Comparison of ENCODE assay signal across 1 cellular context in the genomic region with DNA sequence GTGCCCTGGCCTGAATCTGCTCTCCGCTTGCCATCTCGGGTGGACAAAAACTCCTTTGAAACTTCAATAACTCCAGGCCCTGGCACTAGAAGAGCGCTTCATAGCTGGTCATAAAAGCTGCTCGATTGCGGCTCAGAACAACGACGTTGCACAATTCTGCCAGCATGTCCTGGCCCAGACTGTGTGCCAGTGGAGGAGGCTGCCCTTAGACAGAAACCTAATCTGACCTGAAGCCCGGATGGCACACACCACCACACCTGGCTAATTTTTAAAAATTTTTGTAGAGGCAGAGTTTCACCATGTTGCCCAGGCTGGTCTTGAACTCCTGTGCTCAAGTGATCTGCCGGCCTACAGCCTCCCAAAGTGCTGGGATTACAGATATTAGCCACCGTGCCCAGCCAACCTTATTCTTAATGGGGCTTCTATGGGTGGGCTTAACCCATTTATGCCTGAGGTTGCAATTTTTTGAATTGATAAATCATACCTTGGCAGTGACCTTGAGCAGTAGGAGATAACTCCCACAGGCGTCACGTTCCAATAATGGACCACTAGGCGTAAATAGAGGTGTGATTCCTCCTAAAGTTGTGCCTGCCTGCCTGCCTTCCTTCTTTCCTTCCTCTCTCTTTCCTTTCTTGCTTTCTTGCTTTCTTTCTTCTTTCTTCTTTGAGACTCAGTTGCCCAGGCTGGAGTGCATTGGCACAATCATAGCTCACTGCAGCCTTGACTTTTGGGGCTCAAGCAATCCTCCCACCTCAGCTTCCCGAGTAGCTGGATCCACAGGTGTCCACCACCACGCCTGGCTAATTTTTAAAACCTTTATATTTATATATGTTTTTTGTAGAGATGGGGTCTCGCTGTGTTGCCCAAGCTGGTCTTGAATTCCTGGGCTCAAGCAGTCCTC.
TF ChIP-seq lines count a peak whose summit lies in the region.

No MANE protein-coding gene starts in this region.

TF ChIP-seq in HepG2, 621 proteins besides CTCF, POLR2A, EP300 and RAD21 (continues in another document):
- TF ChIP-seq ZNF615 (CRISPR knock-in tag; IDR thresholded peaks at IDR 0.05; ENCODE audit: borderline replicate concordance): no peak
- TF ChIP-seq JUN (CRISPR knock-in tag; IDR thresholded peaks at IDR 0.05): no peak
- TF ChIP-seq SOX6 (IDR thresholded peaks at IDR 0.05): no peak
- no peak; the same call in 1 of the 2 replicates for TF ChIP-seq SOX6 (CRISPR knock-in tag; IDR thresholded peaks at IDR 0.05)
- no peak for TF ChIP-seq ZNF496 (CRISPR knock-in tag; IDR thresholded peaks at IDR 0.05; ENCODE audit: insufficient replicate concordance)
- no peak for TF ChIP-seq ZNF510 (CRISPR knock-in tag; IDR thresholded peaks at IDR 0.05; ENCODE audit: low read depth)
- TF ChIP-seq, protein P1, sequence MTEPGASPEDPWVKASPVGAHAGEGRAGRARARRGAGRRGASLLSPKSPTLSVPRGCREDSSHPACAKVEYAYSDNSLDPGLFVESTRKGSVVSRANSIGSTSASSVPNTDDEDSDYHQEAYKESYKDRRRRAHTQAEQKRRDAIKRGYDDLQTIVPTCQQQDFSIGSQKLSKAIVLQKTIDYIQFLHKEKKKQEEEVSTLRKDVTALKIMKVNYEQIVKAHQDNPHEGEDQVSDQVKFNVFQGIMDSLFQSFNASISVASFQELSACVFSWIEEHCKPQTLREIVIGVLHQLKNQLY (CRISPR knock-in tag; IDR thresholded peaks at IDR 0.05): no peak
- TF ChIP-seq SP5 (CRISPR knock-in tag; IDR thresholded peaks at IDR 0.05; ENCODE audit: borderline replicate concordance, low read depth): no peak
- TF ChIP-seq KLF6 (CRISPR knock-in tag; IDR thresholded peaks at IDR 0.05): no peak
- TF ChIP-seq GPN1 (CRISPR knock-in tag; IDR thresholded peaks at IDR 0.05; ENCODE audit: borderline replicate concordance): 0 out of 2 replicates have a peak, but pooled peaks have one; percentile 40
- TF ChIP-seq RELA (CRISPR knock-in tag; IDR thresholded peaks at IDR 0.05): no peak
- TF ChIP-seq, protein P2, sequence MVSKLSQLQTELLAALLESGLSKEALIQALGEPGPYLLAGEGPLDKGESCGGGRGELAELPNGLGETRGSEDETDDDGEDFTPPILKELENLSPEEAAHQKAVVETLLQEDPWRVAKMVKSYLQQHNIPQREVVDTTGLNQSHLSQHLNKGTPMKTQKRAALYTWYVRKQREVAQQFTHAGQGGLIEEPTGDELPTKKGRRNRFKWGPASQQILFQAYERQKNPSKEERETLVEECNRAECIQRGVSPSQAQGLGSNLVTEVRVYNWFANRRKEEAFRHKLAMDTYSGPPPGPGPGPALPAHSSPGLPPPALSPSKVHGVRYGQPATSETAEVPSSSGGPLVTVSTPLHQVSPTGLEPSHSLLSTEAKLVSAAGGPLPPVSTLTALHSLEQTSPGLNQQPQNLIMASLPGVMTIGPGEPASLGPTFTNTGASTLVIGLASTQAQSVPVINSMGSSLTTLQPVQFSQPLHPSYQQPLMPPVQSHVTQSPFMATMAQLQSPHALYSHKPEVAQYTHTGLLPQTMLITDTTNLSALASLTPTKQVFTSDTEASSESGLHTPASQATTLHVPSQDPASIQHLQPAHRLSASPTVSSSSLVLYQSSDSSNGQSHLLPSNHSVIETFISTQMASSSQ (IDR thresholded peaks at IDR 0.05; ENCODE audit: low read depth): no peak
- TF ChIP-seq, protein P2 (CRISPR knock-in tag; IDR thresholded peaks at IDR 0.05; ENCODE audit: borderline replicate concordance): no peak
- TF ChIP-seq, protein P3, sequence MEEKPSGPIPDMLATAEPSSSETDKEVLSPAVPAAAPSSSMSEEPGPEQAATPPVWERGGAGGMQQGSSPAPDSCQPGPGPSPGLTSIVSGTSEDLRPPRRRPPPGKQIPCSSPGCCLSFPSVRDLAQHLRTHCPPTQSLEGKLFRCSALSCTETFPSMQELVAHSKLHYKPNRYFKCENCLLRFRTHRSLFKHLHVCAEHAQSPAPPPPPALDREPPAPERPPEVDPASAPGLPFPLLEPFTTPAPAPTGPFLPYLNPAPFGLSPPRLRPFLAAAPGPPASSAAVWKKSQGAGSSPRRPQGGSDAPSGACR (CRISPR knock-in tag; IDR thresholded peaks at IDR 0.05): no peak
- no peak for TF ChIP-seq FIP1L1 (IDR thresholded peaks at IDR 0.05; ENCODE audit: borderline replicate concordance, insufficient read depth, low read depth, low read length)
- no peak for TF ChIP-seq ARNTL (CRISPR knock-in tag; IDR thresholded peaks at IDR 0.05)
- TF ChIP-seq, protein P4, sequence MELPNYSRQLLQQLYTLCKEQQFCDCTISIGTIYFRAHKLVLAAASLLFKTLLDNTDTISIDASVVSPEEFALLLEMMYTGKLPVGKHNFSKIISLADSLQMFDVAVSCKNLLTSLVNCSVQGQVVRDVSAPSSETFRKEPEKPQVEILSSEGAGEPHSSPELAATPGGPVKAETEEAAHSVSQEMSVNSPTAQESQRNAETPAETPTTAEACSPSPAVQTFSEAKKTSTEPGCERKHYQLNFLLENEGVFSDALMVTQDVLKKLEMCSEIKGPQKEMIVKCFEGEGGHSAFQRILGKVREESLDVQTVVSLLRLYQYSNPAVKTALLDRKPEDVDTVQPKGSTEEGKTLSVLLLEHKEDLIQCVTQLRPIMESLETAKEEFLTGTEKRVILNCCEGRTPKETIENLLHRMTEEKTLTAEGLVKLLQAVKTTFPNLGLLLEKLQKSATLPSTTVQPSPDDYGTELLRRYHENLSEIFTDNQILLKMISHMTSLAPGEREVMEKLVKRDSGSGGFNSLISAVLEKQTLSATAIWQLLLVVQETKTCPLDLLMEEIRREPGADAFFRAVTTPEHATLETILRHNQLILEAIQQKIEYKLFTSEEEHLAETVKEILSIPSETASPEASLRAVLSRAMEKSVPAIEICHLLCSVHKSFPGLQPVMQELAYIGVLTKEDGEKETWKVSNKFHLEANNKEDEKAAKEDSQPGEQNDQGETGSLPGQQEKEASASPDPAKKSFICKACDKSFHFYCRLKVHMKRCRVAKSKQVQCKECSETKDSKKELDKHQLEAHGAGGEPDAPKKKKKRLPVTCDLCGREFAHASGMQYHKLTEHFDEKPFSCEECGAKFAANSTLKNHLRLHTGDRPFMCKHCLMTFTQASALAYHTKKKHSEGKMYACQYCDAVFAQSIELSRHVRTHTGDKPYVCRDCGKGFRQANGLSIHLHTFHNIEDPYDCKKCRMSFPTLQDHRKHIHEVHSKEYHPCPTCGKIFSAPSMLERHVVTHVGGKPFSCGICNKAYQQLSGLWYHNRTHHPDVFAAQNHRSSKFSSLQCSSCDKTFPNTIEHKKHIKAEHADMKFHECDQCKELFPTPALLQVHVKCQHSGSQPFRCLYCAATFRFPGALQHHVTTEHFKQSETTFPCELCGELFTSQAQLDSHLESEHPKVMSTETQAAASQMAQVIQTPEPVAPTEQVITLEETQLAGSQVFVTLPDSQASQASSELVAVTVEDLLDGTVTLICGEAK (IDR thresholded peaks at IDR 0.05): no peak
- TF ChIP-seq, protein P4 (CRISPR knock-in tag; IDR thresholded peaks at IDR 0.05): no peak
- peak; percentile 59 for TF ChIP-seq CEBPG (CRISPR knock-in tag; IDR thresholded peaks at IDR 0.05)
- peak; percentile 64 for TF ChIP-seq ZNF605 (CRISPR knock-in tag; IDR thresholded peaks at IDR 0.05)
- TF ChIP-seq ZNF7 (CRISPR knock-in tag; IDR thresholded peaks at IDR 0.05): no peak
- TF ChIP-seq, protein P5, sequence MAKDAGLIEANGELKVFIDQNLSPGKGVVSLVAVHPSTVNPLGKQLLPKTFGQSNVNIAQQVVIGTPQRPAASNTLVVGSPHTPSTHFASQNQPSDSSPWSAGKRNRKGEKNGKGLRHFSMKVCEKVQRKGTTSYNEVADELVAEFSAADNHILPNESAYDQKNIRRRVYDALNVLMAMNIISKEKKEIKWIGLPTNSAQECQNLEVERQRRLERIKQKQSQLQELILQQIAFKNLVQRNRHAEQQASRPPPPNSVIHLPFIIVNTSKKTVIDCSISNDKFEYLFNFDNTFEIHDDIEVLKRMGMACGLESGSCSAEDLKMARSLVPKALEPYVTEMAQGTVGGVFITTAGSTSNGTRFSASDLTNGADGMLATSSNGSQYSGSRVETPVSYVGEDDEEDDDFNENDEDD (CRISPR knock-in tag; IDR thresholded peaks at IDR 0.05; ENCODE audit: borderline replicate concordance): no peak
- peak; percentile 43 to 54 for TF ChIP-seq MAFK (conservative IDR thresholded peaks at IDR 0.05 in 1 of 2, IDR thresholded peaks at IDR 0.05 in 1 of 2; ENCODE audit: low read length in 2 of 2)
- TF ChIP-seq, protein P6, sequence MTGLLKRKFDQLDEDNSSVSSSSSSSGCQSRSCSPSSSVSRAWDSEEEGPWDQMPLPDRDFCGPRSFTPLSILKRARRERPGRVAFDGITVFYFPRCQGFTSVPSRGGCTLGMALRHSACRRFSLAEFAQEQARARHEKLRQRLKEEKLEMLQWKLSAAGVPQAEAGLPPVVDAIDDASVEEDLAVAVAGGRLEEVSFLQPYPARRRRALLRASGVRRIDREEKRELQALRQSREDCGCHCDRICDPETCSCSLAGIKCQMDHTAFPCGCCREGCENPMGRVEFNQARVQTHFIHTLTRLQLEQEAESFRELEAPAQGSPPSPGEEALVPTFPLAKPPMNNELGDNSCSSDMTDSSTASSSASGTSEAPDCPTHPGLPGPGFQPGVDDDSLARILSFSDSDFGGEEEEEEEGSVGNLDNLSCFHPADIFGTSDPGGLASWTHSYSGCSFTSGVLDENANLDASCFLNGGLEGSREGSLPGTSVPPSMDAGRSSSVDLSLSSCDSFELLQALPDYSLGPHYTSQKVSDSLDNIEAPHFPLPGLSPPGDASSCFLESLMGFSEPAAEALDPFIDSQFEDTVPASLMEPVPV (CRISPR knock-in tag; IDR thresholded peaks at IDR 0.05): 0 out of 2 replicates have a peak, but pooled peaks have one; percentile 28
- no peak for TF ChIP-seq HDAC6 (IDR thresholded peaks at IDR 0.05; ENCODE audit: low read depth, low read length)
- no peak for TF ChIP-seq TARDBP (CRISPR knock-in tag; IDR thresholded peaks at IDR 0.05)
- no peak for TF ChIP-seq RBFOX2 (IDR thresholded peaks at IDR 0.05; ENCODE audit: low read depth, low read length)
- no peak for TF ChIP-seq ZNF724P (CRISPR knock-in tag; IDR thresholded peaks at IDR 0.05; ENCODE audit: borderline replicate concordance)
- no peak for TF ChIP-seq SMARCE1 (IDR thresholded peaks at IDR 0.05; ENCODE audit: borderline replicate concordance)
- TF ChIP-seq ZMYM2 (CRISPR knock-in tag; IDR thresholded peaks at IDR 0.05): peak; percentile 79; the same call in 1 of the 2 replicates
- TF ChIP-seq, protein P7, sequence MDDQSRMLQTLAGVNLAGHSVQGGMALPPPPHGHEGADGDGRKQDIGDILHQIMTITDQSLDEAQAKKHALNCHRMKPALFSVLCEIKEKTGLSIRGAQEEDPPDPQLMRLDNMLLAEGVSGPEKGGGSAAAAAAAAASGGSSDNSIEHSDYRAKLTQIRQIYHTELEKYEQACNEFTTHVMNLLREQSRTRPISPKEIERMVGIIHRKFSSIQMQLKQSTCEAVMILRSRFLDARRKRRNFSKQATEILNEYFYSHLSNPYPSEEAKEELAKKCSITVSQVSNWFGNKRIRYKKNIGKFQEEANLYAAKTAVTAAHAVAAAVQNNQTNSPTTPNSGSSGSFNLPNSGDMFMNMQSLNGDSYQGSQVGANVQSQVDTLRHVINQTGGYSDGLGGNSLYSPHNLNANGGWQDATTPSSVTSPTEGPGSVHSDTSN (CRISPR knock-in tag; IDR thresholded peaks at IDR 0.05; ENCODE audit: borderline replicate concordance): no peak
- TF ChIP-seq, protein P8, sequence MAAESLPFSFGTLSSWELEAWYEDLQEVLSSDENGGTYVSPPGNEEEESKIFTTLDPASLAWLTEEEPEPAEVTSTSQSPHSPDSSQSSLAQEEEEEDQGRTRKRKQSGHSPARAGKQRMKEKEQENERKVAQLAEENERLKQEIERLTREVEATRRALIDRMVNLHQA (CRISPR knock-in tag; IDR thresholded peaks at IDR 0.05): no peak
- no peak for TF ChIP-seq POLR2AphosphoS2 (IDR thresholded peaks at IDR 0.05; ENCODE audit: low read depth, low read length)
